In genomic region chr17:7442142-7442541, GRCh38 we compare ENCODE assay signal across 1 cellular context.
TF ChIP-seq lines count a peak whose summit lies in the region.

No MANE protein-coding gene starts in this region.

TF ChIP-seq in WTC11, 78 proteins besides CTCF, POLR2A, EP300 and RAD21 (continued from another document):
- no peak for TF ChIP-seq PRDM15 (CRISPR knock-in tag; IDR thresholded peaks at IDR 0.05)
TF ChIP-seq in WTC11: peak in this region for 0.
